In genomic region chr2:160492401-160493226, GRCh38 we compare ENCODE assay signal across 1 cellular context.
TF ChIP-seq lines count a peak whose summit lies in the region.

No MANE protein-coding gene starts in this region.

TF ChIP-seq in WTC11, 78 proteins besides CTCF, POLR2A, EP300 and RAD21 (continued from another document):
- TF ChIP-seq ERG (CRISPR knock-in tag; IDR thresholded peaks at IDR 0.05) (no peak), GTF2I (CRISPR knock-in tag; conservative IDR thresholded peaks at IDR 0.05) (no peak), ARID4B (CRISPR knock-in tag; IDR thresholded peaks at IDR 0.05; ENCODE audit: borderline replicate concordance) (no peak), KAT7 (CRISPR knock-in tag; IDR thresholded peaks at IDR 0.05; ENCODE audit: borderline replicate concordance) (0 out of 2 replicates have a peak, but pooled peaks have one; percentile 20), USF1 (CRISPR knock-in tag; IDR thresholded peaks at IDR 0.05) (no peak), CREM (CRISPR knock-in tag; IDR thresholded peaks at IDR 0.05) (0 out of 2 replicates have a peak, but pooled peaks have one; percentile 23), STAT6 (CRISPR knock-in tag; conservative IDR thresholded peaks at IDR 0.05; ENCODE audit: low read depth) (no peak), MAX (CRISPR knock-in tag; IDR thresholded peaks at IDR 0.05) (peak; percentile 38; the same call in 1 of the 2 replicates), GRHL2 (CRISPR knock-in tag; IDR thresholded peaks at IDR 0.05; ENCODE audit: insufficient replicate concordance, severe bottlenecking) (no peak), ZNF416 (CRISPR knock-in tag; IDR thresholded peaks at IDR 0.05) (no peak), NFYB (CRISPR knock-in tag; conservative IDR thresholded peaks at IDR 0.05; ENCODE audit: low read depth) (no peak)
